8 cellular contexts compared by ENCODE assay signal in genomic region chr7:6589829-6590644, GRCh38. TPM values are rescaled to one million over a fixed set of nuclear protein-coding genes. Genes with fewer than 3 reads are reported as not detected.
DNase-seq lines count a peak whose midpoint lies in the region; ATAC-seq, FAIRE-seq and TF ChIP-seq lines count a peak whose summit lies in the region.

INTS15 (plus strand) TSS chr7:6590021; CDS start chr7:6590284, 263 bp downstream.

- DNase-seq in GM12891 (ENCODE audit: insufficient read length, low spot score) (peak; percentile 89), NAMALWA (ENCODE audit: low spot score) (peak; percentile 89), amniotic stem cell (lab: John Stamatoyannopoulos, UW) (peak; percentile 50), right atrium auricular region (ENCODE audit: low spot score) (no peak), vagina (ENCODE audit: extremely low spot score in 2 of 2) (no peak)

- intact Hi-C loops in vagina (cut with DNase I): no loop called here

- no peaks in the 10 kb centered on the region for H3K27me3 ChIP-seq in right atrium auricular region
- H3K27me3 ChIP-seq in rectal smooth muscle tissue (ENCODE audit: control insufficient read depth, insufficient read depth, low read length): no peaks in the 10 kb centered on the region
- H3K27me3 ChIP-seq in vagina: no peaks in the 10 kb centered on the region

- peaks cover 0 to 18% of the 10 kb centered on the region in 2 donors for H3K4me1 ChIP-seq in right atrium auricular region
- peaks cover 7% of the 10 kb centered on the region for H3K4me1 ChIP-seq in rectal smooth muscle tissue (ENCODE audit: control insufficient read depth, insufficient read depth, low read length)
- H3K4me1 ChIP-seq in vagina: peaks cover 23% of the 10 kb centered on the region

- TF ChIP-seq POLR2A in GM12891 (IDR thresholded peaks at IDR 0.05; ENCODE audit: low read depth, low read length) (peak; percentile 84), vagina (IDR thresholded peaks at IDR 0.05) (peak in 1 of 2 donors; percentile 49)

- H3K9ac ChIP-seq in rectal smooth muscle tissue (ENCODE audit: low read length): peak within 1 kb of the TSS; percentile 49

- peaks cover 10% of the 10 kb centered on the region for H3K4me1 Mint-ChIP-seq in T-helper 1 cell treated with Interleukin-12 subunit alpha and Interleukin-12 subunit beta and Interleukin-4 antibody, amounts not matched to agents 30 μg/mL and 1 μg/mL, for 36 hours (ENCODE audit: low read depth)

- no peaks in the 10 kb centered on the region for H3K9me3 ChIP-seq in right atrium auricular region
- no peaks in the 10 kb centered on the region for H3K9me3 ChIP-seq in vagina

- peak; percentile 94 for FAIRE-seq in GM12891 (lab: Jason Lieb, UNC)

- H3K36me3 ChIP-seq in right atrium auricular region: peaks cover 39% of the 10 kb centered on the region
- peaks cover 14% of the 10 kb centered on the region for H3K36me3 ChIP-seq in rectal smooth muscle tissue (ENCODE audit: control insufficient read depth, insufficient read depth, low read length)
- H3K36me3 ChIP-seq in vagina: peaks cover 0 to 47% of the 10 kb centered on the region in 2 donors

- peak within 1 kb of the TSS; percentile 89 for H3K4me3 Mint-ChIP-seq in T-helper 1 cell treated with Interleukin-12 subunit alpha and Interleukin-12 subunit beta and Interleukin-4 antibody, amounts not matched to agents 30 μg/mL and 1 μg/mL, for 36 hours

- H3K27me3 Mint-ChIP-seq in T-helper 1 cell treated with Interleukin-12 subunit alpha and Interleukin-12 subunit beta and Interleukin-4 antibody, amounts not matched to agents 30 μg/mL and 1 μg/mL, for 36 hours (ENCODE audit: low read depth): no peaks in the 10 kb centered on the region

- ATAC-seq in HG02571 (IDR thresholded peaks at IDR 0.05; ENCODE audit: unreplicated experiment): peak; percentile 84

- no peaks in the 10 kb centered on the region for H3K9me3 Mint-ChIP-seq in T-helper 1 cell treated with Interleukin-12 subunit alpha and Interleukin-12 subunit beta and Interleukin-4 antibody, amounts not matched to agents 30 μg/mL and 1 μg/mL, for 36 hours

- H3K27ac Mint-ChIP-seq in T-helper 1 cell treated with Interleukin-12 subunit alpha and Interleukin-12 subunit beta and Interleukin-4 antibody, amounts not matched to agents 30 μg/mL and 1 μg/mL, for 36 hours: peak within 1 kb of the TSS; percentile 84

- H3K4me3 ChIP-seq in right atrium auricular region (peak within 1 kb of the TSS; percentile 75 to 82), rectal smooth muscle tissue (ENCODE audit: low read length) (peak within 1 kb of the TSS; percentile 98), vagina (peak within 1 kb of the TSS; percentile 70 to 74)

- H3K27ac ChIP-seq in right atrium auricular region: peak within 1 kb of the TSS; percentile 72 to 76
- peak within 1 kb of the TSS; percentile 72 for H3K27ac ChIP-seq in rectal smooth muscle tissue (ENCODE audit: low read depth, low read length)
- peak within 1 kb of the TSS; percentile 83 for H3K27ac ChIP-seq in vagina

- TF ChIP-seq CTCF in right atrium auricular region (IDR thresholded peaks at IDR 0.05): peak; percentile 81 to 94
- peak; percentile 38 to 90 (median 46) for TF ChIP-seq CTCF in vagina (IDR thresholded peaks at IDR 0.05)

- H3K36me3 Mint-ChIP-seq in T-helper 1 cell treated with Interleukin-12 subunit alpha and Interleukin-12 subunit beta and Interleukin-4 antibody, amounts not matched to agents 30 μg/mL and 1 μg/mL, for 36 hours (ENCODE audit: low read depth): peaks cover 32% of the 10 kb centered on the region

TF ChIP-seq in GM12891, 5 proteins besides CTCF, POLR2A, EP300 and RAD21:
- TF ChIP-seq SPI1 (IDR thresholded peaks at IDR 0.05; ENCODE audit: low read depth, low read length): peak; percentile 65
- TF ChIP-seq TAF1 (IDR thresholded peaks at IDR 0.05; ENCODE audit: low read depth, low read length): peak; percentile 94
- peak; percentile 78 for TF ChIP-seq POLR2AphosphoS5 (IDR thresholded peaks at IDR 0.05; ENCODE audit: low read depth, low read length)
- peak; percentile 74 for TF ChIP-seq PAX5 (IDR thresholded peaks at IDR 0.05; ENCODE audit: insufficient read depth, low read length, severe bottlenecking)
- TF ChIP-seq POU2F2 (IDR thresholded peaks at IDR 0.05; ENCODE audit: low read depth, low read length): 0 out of 2 replicates have a peak, but pooled peaks have one; percentile 26

RNA-seq across cellular contexts. Expression of gene INTS15, which starts in this region (rescaled TPM):
- polyA plus RNA-seq in GM12891 (2012; ENCODE audit: low read depth, missing spikeins): 17.1 TPM
- 10 to 100 TPM; 12.5 to 19.5 TPM for total RNA-seq in right atrium auricular region
- total RNA-seq in vagina: 34.4 TPM

Comparison
In these comparisons a context has a peak if more than half of its experiments do, and no peak if none do; other contexts are left out.
1. DNase-seq: peak in GM12891 (single experiment), NAMALWA (single experiment) and amniotic stem cell (single experiment); none in right atrium auricular region (single experiment) and vagina (0 of 2).
2. Peak in every context shown above with its lines, with median percentiles within 50 percentile points of each other: H3K27ac ChIP-seq and H3K4me3 ChIP-seq.